Comparison of ENCODE assay signal across 10 cellular contexts in the genomic region with DNA sequence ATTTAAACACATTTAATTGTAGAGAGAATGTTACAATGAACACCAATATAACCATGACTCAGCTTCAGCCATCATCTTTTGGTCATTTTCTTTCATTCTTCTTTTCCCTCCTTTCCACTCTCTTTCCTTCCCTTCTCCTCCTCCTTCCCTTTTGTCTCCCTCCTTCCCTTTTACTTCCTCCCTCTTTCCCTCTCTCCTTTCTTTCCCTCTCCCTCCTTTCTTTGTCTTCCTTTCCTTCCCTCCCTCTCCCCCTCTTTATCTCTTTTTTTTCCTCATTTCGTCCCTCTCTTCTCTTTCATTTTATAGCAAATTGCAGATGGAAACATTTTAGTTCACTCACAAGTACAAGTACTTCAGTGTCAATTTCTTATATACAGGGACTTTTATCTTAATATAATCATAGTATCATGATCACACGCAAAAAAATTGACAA. TPM values are rescaled to one million over a fixed set of nuclear protein-coding genes. Genes with fewer than 3 reads are reported as not detected.
A peak's percentile ranks its signal among the peaks of the same experiment; 100 is the strongest.
DNase-seq lines count a peak whose midpoint lies in the region; ATAC-seq and TF ChIP-seq lines count a peak whose summit lies in the region.
"Had no signal": no experiment of that assay in that cellular context is flagged by ENCODE, and none has a peak within 500 bp of the region (broad histone marks: within the 10 kb centered on the region; RNA-seq: fewer than 3 reads in every experiment).

No MANE protein-coding gene starts in this region.

- H3K4me3 Mint-ChIP-seq in activated naive CD4-positive, alpha-beta T cell treated with anti-CD3 and anti-CD28 coated beads, Interleukin-2, amount 10 ng/mL, durations not matched to agents 7 days and 5 days: peak overlapping the region; percentile 16
- H3K4me3 Mint-ChIP-seq in activated B cell treated with CpG ODN at 0.5 μM for 24 hours: peak overlapping the region; percentile 7
- H3K4me3 Mint-ChIP-seq in immature natural killer cell: peak overlapping the region; percentile 61 to 100 (median 98)

- H3K27ac Mint-ChIP-seq in activated naive CD4-positive, alpha-beta T cell treated with anti-CD3 and anti-CD28 coated beads, Interleukin-2, amount 10 ng/mL, durations not matched to agents 7 days and 5 days: no peak overlapping the region
- H3K27ac Mint-ChIP-seq in activated B cell treated with CpG ODN at 0.5 μM for 24 hours (no peak overlapping the region), immature natural killer cell (peak overlapping the region in 3 of 6 donors; percentile 9 to 54 (median 49))

- H3K4me1 ChIP-seq in suprapubic skin: peaks cover 45% of the 10 kb centered on the region

- no peak for DNase-seq in activated naive CD4-positive, alpha-beta T cell treated with anti-CD3 and anti-CD28 coated beads, Interleukin-2, amount 10 ng/mL, durations not matched to agents 7 days and 5 days
- DNase-seq in activated naive CD4-positive, alpha-beta T cell treated with anti-CD3 and anti-CD28 coated beads, Interleukin-2, amount 50 U/mL, for 16 hours: no peak
- DNase-seq in activated B cell treated with CpG ODN at 0.5 μM for 24 hours (no peak), immature natural killer cell (no peak), suprapubic skin (ENCODE audit: low spot score in 2 of 2) (no peak), sciatic nerve (ENCODE audit: low spot score) (no peak), NCI-H748 treated with DMSO at 0.1 percent for 48 hours (lab: John Stamatoyannopoulos, UW) (no peak), NCI-H510A treated with DMSO at 0.1 percent for 48 hours (lab: John Stamatoyannopoulos, UW) (no peak)
- DNase-seq: activated CD4-positive, CD25-positive, alpha-beta regulatory T cell; NCI-H1694 had no signal

- intact Hi-C loops in activated B cell treated with CpG ODN at 0.5 μM for 24 hours (cut with micrococcal nuclease) (loop anchor here (5.0 kb wide), 1 partner anchor 269 kb away; a partner anchor contains a TSS), sciatic nerve (cut with DNase I) (no loop called here)

- TF ChIP-seq POLR2A in suprapubic skin (IDR thresholded peaks at IDR 0.05): no peak

- no peak overlapping the region for H3K27ac ChIP-seq in suprapubic skin

- ATAC-seq in activated B cell treated with CpG ODN at 0.5 μM for 24 hours (ENCODE audit: low read depth) (no peak), sciatic nerve (no peak)

- 67% methylated on average over 2 of the region's 2 CpGs for WGBS in suprapubic skin

- H3K36me3 Mint-ChIP-seq in activated naive CD4-positive, alpha-beta T cell treated with anti-CD3 and anti-CD28 coated beads, Interleukin-2, amount 10 ng/mL, durations not matched to agents 7 days and 5 days: peaks cover 18% of the 10 kb centered on the region
- peaks cover 13% of the 10 kb centered on the region for H3K36me3 Mint-ChIP-seq in activated B cell treated with CpG ODN at 0.5 μM for 24 hours (ENCODE audit: low read depth)
- H3K36me3 Mint-ChIP-seq in immature natural killer cell: peaks cover 0 to 3% (median 0%) of the 10 kb centered on the region in 3 donors

- H3K4me3 ChIP-seq in suprapubic skin: peak overlapping the region; percentile 58

- H3K9me3 Mint-ChIP-seq in activated naive CD4-positive, alpha-beta T cell treated with anti-CD3 and anti-CD28 coated beads, Interleukin-2, amount 10 ng/mL, durations not matched to agents 7 days and 5 days: peaks cover 6% of the 10 kb centered on the region
- no peaks in the 10 kb centered on the region for H3K9me3 Mint-ChIP-seq in activated B cell treated with CpG ODN at 0.5 μM for 24 hours
- no peaks in the 10 kb centered on the region for H3K9me3 Mint-ChIP-seq in immature natural killer cell

- peaks cover 17% of the 10 kb centered on the region for H3K27me3 Mint-ChIP-seq in activated naive CD4-positive, alpha-beta T cell treated with anti-CD3 and anti-CD28 coated beads, Interleukin-2, amount 10 ng/mL, durations not matched to agents 7 days and 5 days
- H3K27me3 Mint-ChIP-seq in activated B cell treated with CpG ODN at 0.5 μM for 24 hours (peaks cover 4% of the 10 kb centered on the region), immature natural killer cell (ENCODE audit: low read depth in 3 of 3) (peaks cover 2 to 7% (median 3%) of the 10 kb centered on the region in 3 donors)

- peaks cover under 1% of the 10 kb centered on the region for H3K27me3 ChIP-seq in suprapubic skin

- CTCF ChIA-PET in activated naive CD4-positive, alpha-beta T cell treated with anti-CD3 and anti-CD28 coated beads, Interleukin-2, amount 10 ng/mL, durations not matched to agents 7 days and 5 days (lab: Charles Lee): no interaction called here
- CTCF ChIA-PET in activated B cell treated with CpG ODN at 0.5 μM for 24 hours (lab: Charles Lee): no interaction called here

- TF ChIP-seq CTCF in activated B cell treated with CpG ODN at 0.5 μM for 24 hours (IDR thresholded peaks at IDR 0.05) (no peak), suprapubic skin (IDR thresholded peaks at IDR 0.05) (no peak)

- no peaks in the 10 kb centered on the region for H3K36me3 ChIP-seq in suprapubic skin

- H3K9me3 ChIP-seq in suprapubic skin: no peaks in the 10 kb centered on the region

- POLR2A ChIA-PET in activated B cell treated with CpG ODN at 0.5 μM for 24 hours (lab: Charles Lee): interaction anchor here (2.1 kb wide), 2 partner anchors 31 to 210 kb away, joined by 15 to 19 read pairs; a partner anchor contains a TSS

- peaks cover 46% of the 10 kb centered on the region for H3K4me1 Mint-ChIP-seq in activated naive CD4-positive, alpha-beta T cell treated with anti-CD3 and anti-CD28 coated beads, Interleukin-2, amount 10 ng/mL, durations not matched to agents 7 days and 5 days
- H3K4me1 Mint-ChIP-seq in activated B cell treated with CpG ODN at 0.5 μM for 24 hours: peaks cover 37% of the 10 kb centered on the region
- peaks cover 44 to 54% of the 10 kb centered on the region in 2 donors for H3K4me1 Mint-ChIP-seq in immature natural killer cell

- no peak for TF ChIP-seq EP300 in suprapubic skin (IDR thresholded peaks at IDR 0.05)

RNA-seq across cellular contexts. Expression of a gene that starts 1.8 kb away (rescaled TPM):
- 5.6 and 6.3 TPM in 2 replicates for total RNA-seq in activated B cell treated with CpG ODN at 0.5 μM for 24 hours
- 1 to 10 TPM; 1.0 to 4.7 (median 2.0) TPM for polyA plus RNA-seq in immature natural killer cell
- 1 to 10 TPM; 3.1 to 6.0 (median 4.5) TPM for total RNA-seq in suprapubic skin
- total RNA-seq in sciatic nerve: 7.8 TPM

RNA-seq across cellular contexts. Expression of a gene that starts 15.6 kb away (rescaled TPM):
- total RNA-seq in activated B cell treated with CpG ODN at 0.5 μM for 24 hours (1.0 and 3.6 TPM in 2 replicates), suprapubic skin (10 to 100 TPM in 3 of 4 donors, 1 to 10 TPM in 1; 2.8 to 11.3 (median 10.7) TPM), sciatic nerve (17.4 TPM)
- polyA plus RNA-seq in immature natural killer cell: 1 to 10 TPM in 2 of 3 donors, not detected in 1; 1.5 to 2.3 TPM

RNA-seq across cellular contexts. Expression of a gene that starts 48.0 kb away (rescaled TPM):
- 12.8 and 13.0 TPM in 2 replicates for total RNA-seq in activated B cell treated with CpG ODN at 0.5 μM for 24 hours
- polyA plus RNA-seq in immature natural killer cell: 1 to 10 TPM; 1.6 to 3.4 (median 1.9) TPM
- total RNA-seq in suprapubic skin: 1 to 10 TPM; 1.2 to 3.2 (median 2.3) TPM
- total RNA-seq in sciatic nerve: 7.3 TPM

Comparison
In these comparisons a context has a peak if more than half of its experiments do, and no peak if none do; other contexts are left out.
1. H3K4me3 Mint-ChIP-seq: peak in every context shown above with its lines; median percentile 98 in immature natural killer cell; 16 in activated naive CD4-positive, alpha-beta T cell treated with anti-CD3 and anti-CD28 coated beads, Interleukin-2, amount 10 ng/mL, durations not matched to agents 7 days and 5 days; 7 in activated B cell treated with CpG ODN at 0.5 μM for 24 hours.